ENCODE assay signal across 8 cellular contexts in the genomic region with DNA sequence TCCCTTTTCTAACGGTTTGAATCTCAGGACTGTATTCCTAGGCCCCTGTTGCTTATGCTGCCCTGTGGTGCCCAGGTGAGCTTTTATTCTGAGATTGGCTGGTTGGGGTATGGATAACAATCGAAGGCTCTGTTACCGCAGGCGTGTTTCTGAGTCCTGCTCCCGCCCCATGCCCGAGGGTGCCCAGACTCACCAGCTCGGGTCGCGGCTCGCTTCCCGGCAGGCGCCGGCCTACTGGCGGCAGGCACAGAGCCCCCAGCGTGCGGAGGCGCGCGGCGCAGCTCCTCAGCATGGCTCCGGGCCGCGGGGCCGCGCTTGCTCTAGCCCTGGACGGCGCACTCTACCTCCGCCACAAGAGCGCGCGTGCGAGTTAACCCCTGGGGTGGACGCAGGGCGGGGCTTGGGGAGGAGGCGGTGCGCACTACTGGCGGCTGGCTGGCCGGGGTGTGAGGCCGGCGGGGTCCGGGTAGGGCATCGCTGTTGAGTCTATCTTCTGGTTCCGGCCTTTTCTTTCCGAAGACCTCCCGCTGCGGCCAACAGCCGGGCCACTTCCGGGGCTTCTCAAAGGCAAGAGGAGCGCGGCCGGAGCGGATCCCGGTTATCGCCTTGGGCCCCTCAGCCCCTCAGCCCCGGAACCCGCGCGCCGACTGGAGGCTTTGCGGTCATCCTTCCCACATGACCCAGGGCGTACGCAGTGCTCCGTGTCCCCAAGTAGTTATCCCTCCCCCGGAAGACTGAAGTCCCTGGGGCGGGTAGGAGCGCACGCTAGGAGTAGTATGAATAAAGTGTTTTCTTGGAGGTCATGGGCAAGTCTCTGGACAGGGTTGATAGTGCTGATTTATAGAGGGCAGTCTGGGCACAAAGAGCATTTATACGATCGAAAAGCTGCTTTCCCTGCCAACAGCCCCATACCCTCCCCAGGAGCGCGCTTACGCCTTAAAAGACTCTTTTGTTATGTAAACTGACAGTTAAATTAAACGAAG. TPM values are rescaled to one million over a fixed set of nuclear protein-coding genes. Genes with fewer than 3 reads are reported as not detected.
DNase-seq lines count a peak whose midpoint lies in the region; ATAC-seq and TF ChIP-seq lines count a peak whose summit lies in the region.

A gene (minus strand): TSS at position 345 of the 983 bp plus-strand sequence. CDS start 53 bp downstream, at position 292.

- peak; percentile 73 for TF ChIP-seq POLR2A in GM10847 (IDR thresholded peaks at IDR 0.05; ENCODE audit: extremely low read depth, insufficient read length)
- peak; percentile 86 to 90 for TF ChIP-seq POLR2A in uterus (IDR thresholded peaks at IDR 0.05)

- H3K27me3 ChIP-seq in right cardiac atrium (ENCODE audit: control insufficient read depth, insufficient read depth) (no peaks in the 10 kb centered on the region), uterus (no peaks in the 10 kb centered on the region)

- H3K4me1 ChIP-seq in right cardiac atrium (ENCODE audit: control insufficient read depth, insufficient read depth, low read length) = no peaks in the 10 kb centered on the region
- no peaks in the 10 kb centered on the region for H3K4me1 ChIP-seq in uterus

- H3K27ac ChIP-seq in right cardiac atrium (ENCODE audit: low read length) (peak within 1 kb of the TSS; percentile 79), uterus (peak within 1 kb of the TSS; percentile 67 to 79)

- DNase-seq in HFF-Myc (ENCODE audit: extremely low read depth, low read depth) (peak; percentile 81), NCI-H1092 (lab: John Stamatoyannopoulos, UW) (peak; percentile 95), anterior cingulate cortex (lab: John Stamatoyannopoulos, UW) (peak; percentile 38 to 96 (median 90)), right cardiac atrium (peak; percentile 99 to 100 (median 99)), putamen (ENCODE audit: low spot score) (peak; percentile 92), uterus (peak; percentile 96 to 97)

- no peaks in the 10 kb centered on the region for H3K9me3 ChIP-seq in right cardiac atrium (ENCODE audit: control insufficient read depth, low read length)
- H3K9me3 ChIP-seq in uterus = no peaks in the 10 kb centered on the region

- TF ChIP-seq CTCF in HFF-Myc (IDR thresholded peaks at IDR 0.05; ENCODE audit: low read depth, low read length, missing control alignments) (no peak), uterus (IDR thresholded peaks at IDR 0.05) (peak in 3 of 4 experiments; percentile 23 to 35 (median 26))

- ATAC-seq in right cardiac atrium = peak; percentile 99

- 1% methylated on average over 73 of the region's 73 CpGs for WGBS in right cardiac atrium

- intact Hi-C loops in T-helper 2 cell treated with Interferon-gamma antibody and Interleukin-4, amounts not matched to agents 100 ng/mL and 5 ng/mL, for 36 hours (cut with micrococcal nuclease) = loop anchor here (1.0 to 5.0 kb wide), 3 partner anchors 15 to 83 kb away; a partner anchor contains a TSS
- intact Hi-C loops in right cardiac atrium (cut with DNase I) (no loop called here), uterus (cut with DNase I; ENCODE audit: low total_unique reads) (no loop called here)

- H3K36me3 ChIP-seq in uterus = no peaks in the 10 kb centered on the region

- peak within 1 kb of the TSS; percentile 61 for H3K4me3 ChIP-seq in HFF-Myc (replicated peaks; ENCODE audit: low read depth, low read length)
- peak within 1 kb of the TSS; percentile 82 for H3K4me3 ChIP-seq in right cardiac atrium (ENCODE audit: low read length)
- H3K4me3 ChIP-seq in uterus = peak within 1 kb of the TSS; percentile 47 to 57

RNA-seq across cellular contexts. Expression of the gene that starts here (rescaled TPM):
- 48.8 and 49.3 TPM in 2 replicates for total RNA-seq in T-helper 2 cell treated with Interferon-gamma antibody and Interleukin-4, amounts not matched to agents 100 ng/mL and 5 ng/mL, for 36 hours
- 10 to 100 TPM; 18.8 to 19.5 (median 19.0) TPM for total RNA-seq in right cardiac atrium
- polyA plus RNA-seq in right cardiac atrium = 27.2 TPM
- total RNA-seq in uterus = 10 to 100 TPM; 11.5 to 56.4 (median 18.3) TPM

Comparison
In these comparisons a context has a peak if more than half of its experiments do, and no peak if none do; other contexts are left out.
1. Peak in every context shown above with its lines: DNase-seq, ATAC-seq, H3K4me3 ChIP-seq and H3K27ac ChIP-seq.